In genomic region chrX:1417921-1418875, GRCh38 we compare ENCODE assay signal across 1 cellular context.
A peak's percentile ranks its signal among the peaks of the same experiment; 100 is the strongest.
TF ChIP-seq lines count a peak whose summit lies in the region.

No MANE protein-coding gene starts in this region.

TF ChIP-seq in WTC11, 78 proteins besides CTCF, POLR2A, EP300 and RAD21 (continued from another document):
- no peak for TF ChIP-seq ZNF532 (CRISPR knock-in tag; IDR thresholded peaks at IDR 0.05; ENCODE audit: borderline replicate concordance)
- 0 out of 2 replicates have a peak, but pooled peaks have one; percentile 15 for TF ChIP-seq ZBTB43 (CRISPR knock-in tag; IDR thresholded peaks at IDR 0.05)
- peak; percentile 26; the same call in 1 of the 2 replicates for TF ChIP-seq ERG (CRISPR knock-in tag; IDR thresholded peaks at IDR 0.05)
- no peak for TF ChIP-seq NFATC4 (CRISPR knock-in tag; IDR thresholded peaks at IDR 0.05)
- TF ChIP-seq PRRX2 (CRISPR knock-in tag; IDR thresholded peaks at IDR 0.05): 0 out of 2 replicates have a peak, but pooled peaks have one; percentile 24
- 0 out of 2 replicates have a peak, but pooled peaks have one; percentile 13 for TF ChIP-seq ZMAT4 (CRISPR knock-in tag; IDR thresholded peaks at IDR 0.05)
- peak; percentile 98 for TF ChIP-seq GTF2I (CRISPR knock-in tag; conservative IDR thresholded peaks at IDR 0.05)
- peak; percentile 6; the same call in 1 of the 2 replicates for TF ChIP-seq ZNF671 (CRISPR knock-in tag; IDR thresholded peaks at IDR 0.05)
- no peak for TF ChIP-seq JUN (CRISPR knock-in tag; IDR thresholded peaks at IDR 0.05)
- no peak for TF ChIP-seq GRHL2 (CRISPR knock-in tag; IDR thresholded peaks at IDR 0.05; ENCODE audit: insufficient replicate concordance, severe bottlenecking)
- TF ChIP-seq MAX (CRISPR knock-in tag; IDR thresholded peaks at IDR 0.05): no peak
- 0 out of 2 replicates have a peak, but pooled peaks have one; percentile 12 for TF ChIP-seq FOXP4 (CRISPR knock-in tag; IDR thresholded peaks at IDR 0.05)
- peak; percentile 41; the same call in 1 of the 2 replicates for TF ChIP-seq SP1 (CRISPR knock-in tag; conservative IDR thresholded peaks at IDR 0.05)
- peak; percentile 25; the same call in 1 of the 2 replicates for TF ChIP-seq CBFB (CRISPR knock-in tag; IDR thresholded peaks at IDR 0.05; ENCODE audit: low read depth)
- 0 out of 2 replicates have a peak, but pooled peaks have one; percentile 14 for TF ChIP-seq ZNF138 (CRISPR knock-in tag; conservative IDR thresholded peaks at IDR 0.05)
